In the genomic region with DNA sequence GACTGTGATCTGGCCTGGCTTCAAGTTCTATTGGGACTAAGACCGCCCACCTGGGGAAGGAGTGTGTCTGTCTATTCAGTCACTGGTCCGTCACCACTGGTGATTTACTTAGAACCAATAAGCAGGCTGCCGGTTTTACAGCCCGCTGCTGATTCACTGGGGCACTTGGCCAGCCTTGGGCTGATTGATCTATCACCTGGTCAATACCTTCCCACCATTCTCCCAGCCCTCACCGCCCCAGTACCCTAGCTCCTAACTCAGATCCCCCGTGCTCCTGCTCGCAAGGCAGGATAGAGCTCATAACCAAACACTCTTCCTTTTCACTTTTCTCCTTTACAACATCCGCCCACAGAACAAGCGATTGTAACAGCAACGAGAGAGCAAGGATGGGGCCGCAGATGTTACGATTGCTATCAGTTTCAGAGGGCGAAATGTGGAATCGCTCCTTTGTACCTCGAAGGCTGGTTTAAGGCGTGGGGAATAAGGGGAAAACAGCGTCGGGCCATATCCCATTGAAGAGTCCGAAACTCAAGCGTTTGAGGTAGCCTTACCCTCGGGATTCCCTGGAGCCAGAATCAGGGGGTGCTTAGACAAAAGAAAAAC, we compare ENCODE assay signal across 1 cellular context.
A peak's percentile ranks its signal among the peaks of the same experiment; 100 is the strongest.
TF ChIP-seq lines count a peak whose summit lies in the region.

No MANE protein-coding gene starts in this region.

TF ChIP-seq in HepG2, 621 proteins besides CTCF, POLR2A, EP300 and RAD21 (continued from another document and continues in another):
- no peak for TF ChIP-seq ARID2 (CRISPR knock-in tag; IDR thresholded peaks at IDR 0.05; ENCODE audit: borderline replicate concordance)
- TF ChIP-seq, protein P1, sequence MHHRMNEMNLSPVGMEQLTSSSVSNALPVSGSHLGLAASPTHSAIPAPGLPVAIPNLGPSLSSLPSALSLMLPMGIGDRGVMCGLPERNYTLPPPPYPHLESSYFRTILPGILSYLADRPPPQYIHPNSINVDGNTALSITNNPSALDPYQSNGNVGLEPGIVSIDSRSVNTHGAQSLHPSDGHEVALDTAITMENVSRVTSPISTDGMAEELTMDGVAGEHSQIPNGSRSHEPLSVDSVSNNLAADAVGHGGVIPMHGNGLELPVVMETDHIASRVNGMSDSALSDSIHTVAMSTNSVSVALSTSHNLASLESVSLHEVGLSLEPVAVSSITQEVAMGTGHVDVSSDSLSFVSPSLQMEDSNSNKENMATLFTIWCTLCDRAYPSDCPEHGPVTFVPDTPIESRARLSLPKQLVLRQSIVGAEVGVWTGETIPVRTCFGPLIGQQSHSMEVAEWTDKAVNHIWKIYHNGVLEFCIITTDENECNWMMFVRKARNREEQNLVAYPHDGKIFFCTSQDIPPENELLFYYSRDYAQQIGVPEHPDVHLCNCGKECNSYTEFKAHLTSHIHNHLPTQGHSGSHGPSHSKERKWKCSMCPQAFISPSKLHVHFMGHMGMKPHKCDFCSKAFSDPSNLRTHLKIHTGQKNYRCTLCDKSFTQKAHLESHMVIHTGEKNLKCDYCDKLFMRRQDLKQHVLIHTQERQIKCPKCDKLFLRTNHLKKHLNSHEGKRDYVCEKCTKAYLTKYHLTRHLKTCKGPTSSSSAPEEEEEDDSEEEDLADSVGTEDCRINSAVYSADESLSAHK (CRISPR knock-in tag; IDR thresholded peaks at IDR 0.05; ENCODE audit: borderline replicate concordance) = no peak
- no peak for TF ChIP-seq ETV5 (CRISPR knock-in tag; IDR thresholded peaks at IDR 0.05; ENCODE audit: borderline replicate concordance)
- peak in 1 of 2 experiments; percentile 61; a peak in 2 of 4 replicates for TF ChIP-seq KLF16 (CRISPR knock-in tag; IDR thresholded peaks at IDR 0.05)
- no peak for TF ChIP-seq ZBTB1 (CRISPR knock-in tag; IDR thresholded peaks at IDR 0.05; ENCODE audit: borderline replicate concordance)
- no peak for TF ChIP-seq SRF (IDR thresholded peaks at IDR 0.05; ENCODE audit: low read depth, low read length)
- TF ChIP-seq SPEN (CRISPR knock-in tag; IDR thresholded peaks at IDR 0.05; ENCODE audit: low read depth) = peak; percentile 78
- no peak for TF ChIP-seq ZNF501 (CRISPR knock-in tag; IDR thresholded peaks at IDR 0.05)
- TF ChIP-seq, protein P2, sequence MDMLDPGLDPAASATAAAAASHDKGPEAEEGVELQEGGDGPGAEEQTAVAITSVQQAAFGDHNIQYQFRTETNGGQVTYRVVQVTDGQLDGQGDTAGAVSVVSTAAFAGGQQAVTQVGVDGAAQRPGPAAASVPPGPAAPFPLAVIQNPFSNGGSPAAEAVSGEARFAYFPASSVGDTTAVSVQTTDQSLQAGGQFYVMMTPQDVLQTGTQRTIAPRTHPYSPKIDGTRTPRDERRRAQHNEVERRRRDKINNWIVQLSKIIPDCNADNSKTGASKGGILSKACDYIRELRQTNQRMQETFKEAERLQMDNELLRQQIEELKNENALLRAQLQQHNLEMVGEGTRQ (IDR thresholded peaks at IDR 0.05; ENCODE audit: low read depth, low read length) = no peak
- TF ChIP-seq, protein P2 (CRISPR knock-in tag; IDR thresholded peaks at IDR 0.05; ENCODE audit: borderline replicate concordance) = no peak
- TF ChIP-seq ZC3H13 (CRISPR knock-in tag; IDR thresholded peaks at IDR 0.05) = no peak
- TF ChIP-seq, protein P3, sequence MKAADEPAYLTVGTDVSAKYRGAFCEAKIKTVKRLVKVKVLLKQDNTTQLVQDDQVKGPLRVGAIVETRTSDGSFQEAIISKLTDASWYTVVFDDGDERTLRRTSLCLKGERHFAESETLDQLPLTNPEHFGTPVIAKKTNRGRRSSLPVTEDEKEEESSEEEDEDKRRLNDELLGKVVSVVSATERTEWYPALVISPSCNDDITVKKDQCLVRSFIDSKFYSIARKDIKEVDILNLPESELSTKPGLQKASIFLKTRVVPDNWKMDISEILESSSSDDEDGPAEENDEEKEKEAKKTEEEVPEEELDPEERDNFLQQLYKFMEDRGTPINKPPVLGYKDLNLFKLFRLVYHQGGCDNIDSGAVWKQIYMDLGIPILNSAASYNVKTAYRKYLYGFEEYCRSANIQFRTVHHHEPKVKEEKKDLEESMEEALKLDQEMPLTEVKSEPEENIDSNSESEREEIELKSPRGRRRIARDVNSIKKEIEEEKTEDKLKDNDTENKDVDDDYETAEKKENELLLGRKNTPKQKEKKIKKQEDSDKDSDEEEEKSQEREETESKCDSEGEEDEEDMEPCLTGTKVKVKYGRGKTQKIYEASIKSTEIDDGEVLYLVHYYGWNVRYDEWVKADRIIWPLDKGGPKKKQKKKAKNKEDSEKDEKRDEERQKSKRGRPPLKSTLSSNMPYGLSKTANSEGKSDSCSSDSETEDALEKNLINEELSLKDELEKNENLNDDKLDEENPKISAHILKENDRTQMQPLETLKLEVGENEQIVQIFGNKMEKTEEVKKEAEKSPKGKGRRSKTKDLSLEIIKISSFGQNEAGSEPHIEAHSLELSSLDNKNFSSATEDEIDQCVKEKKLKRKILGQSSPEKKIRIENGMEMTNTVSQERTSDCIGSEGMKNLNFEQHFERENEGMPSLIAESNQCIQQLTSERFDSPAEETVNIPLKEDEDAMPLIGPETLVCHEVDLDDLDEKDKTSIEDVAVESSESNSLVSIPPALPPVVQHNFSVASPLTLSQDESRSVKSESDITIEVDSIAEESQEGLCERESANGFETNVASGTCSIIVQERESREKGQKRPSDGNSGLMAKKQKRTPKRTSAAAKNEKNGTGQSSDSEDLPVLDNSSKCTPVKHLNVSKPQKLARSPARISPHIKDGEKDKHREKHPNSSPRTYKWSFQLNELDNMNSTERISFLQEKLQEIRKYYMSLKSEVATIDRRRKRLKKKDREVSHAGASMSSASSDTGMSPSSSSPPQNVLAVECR (CRISPR knock-in tag; IDR thresholded peaks at IDR 0.05; ENCODE audit: borderline replicate concordance) = peak; percentile 48
- TF ChIP-seq TEAD3 (CRISPR knock-in tag; optimal IDR thresholded peaks at IDR 0.05; ENCODE audit: borderline replicate concordance) = peak; percentile 22
- TF ChIP-seq ZNF550 (CRISPR knock-in tag; IDR thresholded peaks at IDR 0.05; ENCODE audit: borderline replicate concordance) = no peak
- no peak for TF ChIP-seq ZNF510 (CRISPR knock-in tag; IDR thresholded peaks at IDR 0.05; ENCODE audit: low read depth)
- TF ChIP-seq AKAP8 (CRISPR knock-in tag; IDR thresholded peaks at IDR 0.05) = no peak
- TF ChIP-seq, protein P4, sequence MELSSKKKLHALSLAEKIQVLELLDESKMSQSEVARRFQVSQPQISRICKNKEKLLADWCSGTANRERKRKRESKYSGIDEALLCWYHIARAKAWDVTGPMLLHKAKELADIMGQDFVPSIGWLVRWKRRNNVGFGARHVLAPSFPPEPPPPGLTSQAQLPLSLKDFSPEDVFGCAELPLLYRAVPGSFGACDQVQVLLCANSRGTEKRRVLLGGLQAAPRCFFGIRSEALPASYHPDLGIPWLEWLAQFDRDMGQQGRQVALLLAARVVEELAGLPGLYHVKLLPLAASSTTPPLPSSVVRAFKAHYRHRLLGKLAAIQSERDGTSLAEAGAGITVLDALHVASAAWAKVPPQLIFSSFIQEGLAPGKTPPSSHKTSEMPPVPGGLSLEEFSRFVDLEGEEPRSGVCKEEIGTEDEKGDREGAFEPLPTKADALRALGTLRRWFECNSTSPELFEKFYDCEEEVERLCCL (CRISPR knock-in tag; IDR thresholded peaks at IDR 0.05; ENCODE audit: borderline replicate concordance) = no peak
- no peak for TF ChIP-seq ZNF225 (CRISPR knock-in tag; IDR thresholded peaks at IDR 0.05)
- TF ChIP-seq, protein P5, sequence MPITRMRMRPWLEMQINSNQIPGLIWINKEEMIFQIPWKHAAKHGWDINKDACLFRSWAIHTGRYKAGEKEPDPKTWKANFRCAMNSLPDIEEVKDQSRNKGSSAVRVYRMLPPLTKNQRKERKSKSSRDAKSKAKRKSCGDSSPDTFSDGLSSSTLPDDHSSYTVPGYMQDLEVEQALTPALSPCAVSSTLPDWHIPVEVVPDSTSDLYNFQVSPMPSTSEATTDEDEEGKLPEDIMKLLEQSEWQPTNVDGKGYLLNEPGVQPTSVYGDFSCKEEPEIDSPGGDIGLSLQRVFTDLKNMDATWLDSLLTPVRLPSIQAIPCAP (CRISPR knock-in tag; IDR thresholded peaks at IDR 0.05; ENCODE audit: low read depth) = no peak
- no peak for TF ChIP-seq ZFP41 (CRISPR knock-in tag; IDR thresholded peaks at IDR 0.05; ENCODE audit: borderline replicate concordance)
- TF ChIP-seq ZNF746 (CRISPR knock-in tag; IDR thresholded peaks at IDR 0.05) = peak; percentile 59; the same call in 1 of the 2 replicates
- TF ChIP-seq KLF11 (CRISPR knock-in tag; IDR thresholded peaks at IDR 0.05) = no peak
- no peak for TF ChIP-seq ZBTB8A (CRISPR knock-in tag; IDR thresholded peaks at IDR 0.05; ENCODE audit: borderline replicate concordance, low read depth)
- TF ChIP-seq MTF1 (CRISPR knock-in tag; IDR thresholded peaks at IDR 0.05) = no peak
- TF ChIP-seq GATAD1 (CRISPR knock-in tag; IDR thresholded peaks at IDR 0.05) = peak; percentile 36; the same call in 1 of the 2 replicates
- TF ChIP-seq, protein P6, sequence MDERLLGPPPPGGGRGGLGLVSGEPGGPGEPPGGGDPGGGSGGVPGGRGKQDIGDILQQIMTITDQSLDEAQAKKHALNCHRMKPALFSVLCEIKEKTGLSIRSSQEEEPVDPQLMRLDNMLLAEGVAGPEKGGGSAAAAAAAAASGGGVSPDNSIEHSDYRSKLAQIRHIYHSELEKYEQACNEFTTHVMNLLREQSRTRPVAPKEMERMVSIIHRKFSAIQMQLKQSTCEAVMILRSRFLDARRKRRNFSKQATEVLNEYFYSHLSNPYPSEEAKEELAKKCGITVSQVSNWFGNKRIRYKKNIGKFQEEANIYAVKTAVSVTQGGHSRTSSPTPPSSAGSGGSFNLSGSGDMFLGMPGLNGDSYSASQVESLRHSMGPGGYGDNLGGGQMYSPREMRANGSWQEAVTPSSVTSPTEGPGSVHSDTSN (CRISPR knock-in tag; IDR thresholded peaks at IDR 0.05) = peak; percentile 48; the same call in 1 of the 2 replicates
- TF ChIP-seq ZNF547 (CRISPR knock-in tag; IDR thresholded peaks at IDR 0.05) = no peak
- no peak for TF ChIP-seq MAFF (IDR thresholded peaks at IDR 0.05; ENCODE audit: low read depth, low read length)
- TF ChIP-seq ZNF768 (CRISPR knock-in tag; IDR thresholded peaks at IDR 0.05) = no peak
- no peak for TF ChIP-seq ZNF674 (CRISPR knock-in tag; IDR thresholded peaks at IDR 0.05; ENCODE audit: low read depth)
- TF ChIP-seq ZNF567 (CRISPR knock-in tag; IDR thresholded peaks at IDR 0.05; ENCODE audit: borderline replicate concordance) = no peak
- TF ChIP-seq ZNF292 (CRISPR knock-in tag; IDR thresholded peaks at IDR 0.05; ENCODE audit: borderline replicate concordance, low read depth) = no peak
- TF ChIP-seq SIN3A (IDR thresholded peaks at IDR 0.05; ENCODE audit: borderline replicate concordance, low read depth, low read length) = peak; percentile 79; the same call in 1 of the 2 replicates
- TF ChIP-seq MEIS2 (CRISPR knock-in tag; IDR thresholded peaks at IDR 0.05) = peak; percentile 40; the same call in 1 of the 2 replicates
- TF ChIP-seq, protein P7, sequence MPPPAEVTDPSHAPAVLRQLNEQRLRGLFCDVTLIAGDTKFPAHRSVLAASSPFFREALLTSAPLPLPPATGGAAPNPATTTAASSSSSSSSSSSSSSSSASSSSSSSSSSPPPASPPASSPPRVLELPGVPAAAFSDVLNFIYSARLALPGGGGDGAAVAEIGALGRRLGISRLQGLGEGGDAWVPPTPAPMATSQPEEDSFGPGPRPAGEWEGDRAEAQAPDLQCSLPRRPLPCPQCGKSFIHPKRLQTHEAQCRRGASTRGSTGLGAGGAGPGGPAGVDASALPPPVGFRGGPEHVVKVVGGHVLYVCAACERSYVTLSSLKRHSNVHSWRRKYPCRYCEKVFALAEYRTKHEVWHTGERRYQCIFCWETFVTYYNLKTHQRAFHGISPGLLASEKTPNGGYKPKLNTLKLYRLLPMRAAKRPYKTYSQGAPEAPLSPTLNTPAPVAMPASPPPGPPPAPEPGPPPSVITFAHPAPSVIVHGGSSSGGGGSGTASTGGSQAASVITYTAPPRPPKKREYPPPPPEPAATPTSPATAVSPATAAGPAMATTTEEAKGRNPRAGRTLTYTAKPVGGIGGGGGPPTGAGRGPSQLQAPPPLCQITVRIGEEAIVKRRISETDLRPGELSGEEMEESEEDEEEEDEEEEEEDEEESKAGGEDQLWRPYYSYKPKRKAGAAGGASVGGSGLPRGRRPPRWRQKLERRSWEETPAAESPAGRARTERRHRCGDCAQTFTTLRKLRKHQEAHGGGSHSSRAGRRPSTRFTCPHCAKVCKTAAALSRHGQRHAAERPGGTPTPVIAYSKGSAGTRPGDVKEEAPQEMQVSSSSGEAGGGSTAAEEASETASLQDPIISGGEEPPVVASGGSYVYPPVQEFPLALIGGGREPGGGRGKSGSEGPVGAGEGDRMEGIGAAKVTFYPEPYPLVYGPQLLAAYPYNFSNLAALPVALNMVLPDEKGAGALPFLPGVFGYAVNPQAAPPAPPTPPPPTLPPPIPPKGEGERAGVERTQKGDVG (CRISPR knock-in tag; IDR thresholded peaks at IDR 0.05; ENCODE audit: borderline replicate concordance) = no peak
- TF ChIP-seq, protein P8, sequence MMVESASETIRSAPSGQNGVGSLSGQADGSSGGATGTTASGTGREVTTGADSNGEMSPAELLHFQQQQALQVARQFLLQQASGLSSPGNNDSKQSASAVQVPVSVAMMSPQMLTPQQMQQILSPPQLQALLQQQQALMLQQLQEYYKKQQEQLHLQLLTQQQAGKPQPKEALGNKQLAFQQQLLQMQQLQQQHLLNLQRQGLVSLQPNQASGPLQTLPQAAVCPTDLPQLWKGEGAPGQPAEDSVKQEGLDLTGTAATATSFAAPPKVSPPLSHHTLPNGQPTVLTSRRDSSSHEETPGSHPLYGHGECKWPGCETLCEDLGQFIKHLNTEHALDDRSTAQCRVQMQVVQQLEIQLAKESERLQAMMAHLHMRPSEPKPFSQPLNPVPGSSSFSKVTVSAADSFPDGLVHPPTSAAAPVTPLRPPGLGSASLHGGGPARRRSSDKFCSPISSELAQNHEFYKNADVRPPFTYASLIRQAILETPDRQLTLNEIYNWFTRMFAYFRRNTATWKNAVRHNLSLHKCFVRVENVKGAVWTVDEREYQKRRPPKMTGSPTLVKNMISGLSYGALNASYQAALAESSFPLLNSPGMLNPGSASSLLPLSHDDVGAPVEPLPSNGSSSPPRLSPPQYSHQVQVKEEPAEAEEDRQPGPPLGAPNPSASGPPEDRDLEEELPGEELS (CRISPR knock-in tag; IDR thresholded peaks at IDR 0.05) = no peak
- TF ChIP-seq HNF4G (IDR thresholded peaks at IDR 0.05; ENCODE audit: borderline replicate concordance, low read depth, low read length) = no peak
- no peak for TF ChIP-seq HNF4G (CRISPR knock-in tag; IDR thresholded peaks at IDR 0.05; ENCODE audit: borderline replicate concordance, low read depth)
- TF ChIP-seq ZBTB3 (CRISPR knock-in tag; IDR thresholded peaks at IDR 0.05; ENCODE audit: borderline replicate concordance, low read depth) = no peak
- no peak for TF ChIP-seq TBP (CRISPR knock-in tag; IDR thresholded peaks at IDR 0.05)
- 0 out of 2 replicates have a peak, but pooled peaks have one; percentile 48 for TF ChIP-seq SATB2 (CRISPR knock-in tag; IDR thresholded peaks at IDR 0.05)
- TF ChIP-seq ZNF83 (CRISPR knock-in tag; IDR thresholded peaks at IDR 0.05; ENCODE audit: borderline replicate concordance) = no peak
- no peak for TF ChIP-seq TOE1 (CRISPR knock-in tag; IDR thresholded peaks at IDR 0.05)
- no peak for TF ChIP-seq FOXO1 (CRISPR knock-in tag; IDR thresholded peaks at IDR 0.05)
- no peak for TF ChIP-seq HES4 (CRISPR knock-in tag; IDR thresholded peaks at IDR 0.05; ENCODE audit: borderline replicate concordance)
- no peak for TF ChIP-seq RFX1 (IDR thresholded peaks at IDR 0.05)
- no peak for TF ChIP-seq ZNF234 (CRISPR knock-in tag; conservative IDR thresholded peaks at IDR 0.05)
